11 cellular contexts compared by ENCODE assay signal in genomic region chr15:64597469-64597806, GRCh38.
DNase-seq lines count a peak whose midpoint lies in the region; ATAC-seq lines count a peak whose summit lies in the region.
"Had no signal": no experiment of that assay in that cellular context is flagged by ENCODE, and none has a peak within 500 bp of the region (broad histone marks: within the 10 kb centered on the region; RNA-seq: fewer than 3 reads in every experiment).

No MANE protein-coding gene starts in this region.

- H3K9me3 ChIP-seq in CD4-positive, CD25-positive, alpha-beta regulatory T cell (ENCODE audit: control insufficient read depth in 2 of 2, low read length in 2 of 2), result no peaks in the 10 kb centered on the region
- H3K9me3 ChIP-seq in mesodermal cell (ENCODE audit: control insufficient read depth, low read length), result no peaks in the 10 kb centered on the region

- peaks cover 7% of the 10 kb centered on the region for H3K36me3 Mint-ChIP-seq in CD4-positive, CD25-positive, alpha-beta regulatory T cell
- no peaks in the 10 kb centered on the region for H3K36me3 Mint-ChIP-seq in activated T-helper 17 cell treated with anti-CD3 and anti-CD28 coated beads, Interleukin-2, amount 50 U/mL, for 72 hours (ENCODE audit: low read depth)

- peak overlapping the region; percentile 81 for H3K4me3 ChIP-seq in CD4-positive, CD25-positive, alpha-beta regulatory T cell (ENCODE audit: low read depth, low read length)
- no peak overlapping the region for H3K4me3 ChIP-seq in mesodermal cell (ENCODE audit: extremely low read depth, insufficient read depth, low read length, poor library complexity, severe bottlenecking)

- peak overlapping the region; percentile 72 to 90 (median 81) for H3K4me3 Mint-ChIP-seq in CD4-positive, CD25-positive, alpha-beta regulatory T cell
- peak overlapping the region; percentile 90 for H3K4me3 Mint-ChIP-seq in activated T-helper 17 cell treated with anti-CD3 and anti-CD28 coated beads, Interleukin-2, amount 50 U/mL, for 72 hours

- no peaks in the 10 kb centered on the region for H3K36me3 ChIP-seq in CD4-positive, CD25-positive, alpha-beta regulatory T cell (ENCODE audit: control insufficient read depth, insufficient read depth, low read length)
- no peaks in the 10 kb centered on the region for H3K36me3 ChIP-seq in mesodermal cell (ENCODE audit: control insufficient read depth, insufficient read depth, low read length)

- ATAC-seq in CD4-positive, CD25-positive, alpha-beta regulatory T cell (ENCODE audit: low read depth in 2 of 2), result no peak
- ATAC-seq in HG02678 (IDR thresholded peaks at IDR 0.05; ENCODE audit: unreplicated experiment) (peak; percentile 14), HG02852 (IDR thresholded peaks at IDR 0.05; ENCODE audit: unreplicated experiment) (no peak)
- ATAC-seq in activated T-helper 17 cell treated with anti-CD3 and anti-CD28 coated beads, Interleukin-2, amount 50 U/mL, for 72 hours (replicated peaks), result peak; percentile 4
- ATAC-seq: esophagus mucosa had no signal

- no peaks in the 10 kb centered on the region for H3K9me3 Mint-ChIP-seq in CD4-positive, CD25-positive, alpha-beta regulatory T cell
- no peaks in the 10 kb centered on the region for H3K9me3 Mint-ChIP-seq in activated T-helper 17 cell treated with anti-CD3 and anti-CD28 coated beads, Interleukin-2, amount 50 U/mL, for 72 hours

- peak overlapping the region; percentile 80 to 94 (median 82) for H3K27ac Mint-ChIP-seq in CD4-positive, CD25-positive, alpha-beta regulatory T cell
- peak overlapping the region; percentile 95 for H3K27ac Mint-ChIP-seq in activated T-helper 17 cell treated with anti-CD3 and anti-CD28 coated beads, Interleukin-2, amount 50 U/mL, for 72 hours

- H3K27ac ChIP-seq in CD4-positive, CD25-positive, alpha-beta regulatory T cell (ENCODE audit: insufficient read depth, low read length, poor library complexity, severe bottlenecking), result peak overlapping the region; percentile 68
- peak overlapping the region; percentile 64 for H3K27ac ChIP-seq in mesodermal cell (ENCODE audit: low read depth, low read length, severe bottlenecking)

- peaks cover 29% of the 10 kb centered on the region for H3K4me1 ChIP-seq in CD4-positive, CD25-positive, alpha-beta regulatory T cell (ENCODE audit: control insufficient read depth, insufficient read depth, low read length, poor library complexity, severe bottlenecking)
- peaks cover 19% of the 10 kb centered on the region for H3K4me1 ChIP-seq in mesodermal cell (ENCODE audit: control insufficient read depth, insufficient read depth, low read length, poor library complexity, severe bottlenecking)

- no peaks in the 10 kb centered on the region for H3K27me3 Mint-ChIP-seq in CD4-positive, CD25-positive, alpha-beta regulatory T cell
- no peaks in the 10 kb centered on the region for H3K27me3 Mint-ChIP-seq in activated T-helper 17 cell treated with anti-CD3 and anti-CD28 coated beads, Interleukin-2, amount 50 U/mL, for 72 hours

- 43% methylated on average over 1 of the region's 1 CpG; no CpG with 5 or more reads in 1 of the 2 experiments for WGBS in mesodermal cell (ENCODE audit: insufficient coverage in 2 of 2), 2 experiments

- no peaks in the 10 kb centered on the region for H3K27me3 ChIP-seq in CD4-positive, CD25-positive, alpha-beta regulatory T cell (ENCODE audit: control insufficient read depth, insufficient read depth, low read length)

- DNase-seq in CD4-positive, CD25-positive, alpha-beta regulatory T cell, result no peak
- DNase-seq in EL, result no peak
- DNase-seq in dermis blood vessel endothelial cell, result no peak
- no peak for DNase-seq in SK-N-DZ (ENCODE audit: low spot score)
- DNase-seq: activated effector memory CD4-positive, alpha-beta T cell treated with Interleukin-2 at 50 U/mL for 16 hours; left colon had no signal

- H3K4me1 Mint-ChIP-seq in CD4-positive, CD25-positive, alpha-beta regulatory T cell, result peaks cover 31 to 63% (median 46%) of the 10 kb centered on the region in 4 donors
- H3K4me1 Mint-ChIP-seq in activated T-helper 17 cell treated with anti-CD3 and anti-CD28 coated beads, Interleukin-2, amount 50 U/mL, for 72 hours, result peaks cover 39% of the 10 kb centered on the region

Comparison
In these comparisons a context has a peak if more than half of its experiments do, and no peak if none do; other contexts are left out.
1. ATAC-seq: peak in HG02678 (single experiment) and activated T-helper 17 cell treated with anti-CD3 and anti-CD28 coated beads, Interleukin-2, amount 50 U/mL, for 72 hours (single experiment); none in CD4-positive, CD25-positive, alpha-beta regulatory T cell (0 of 2) and HG02852 (single experiment).